In the genomic region with DNA sequence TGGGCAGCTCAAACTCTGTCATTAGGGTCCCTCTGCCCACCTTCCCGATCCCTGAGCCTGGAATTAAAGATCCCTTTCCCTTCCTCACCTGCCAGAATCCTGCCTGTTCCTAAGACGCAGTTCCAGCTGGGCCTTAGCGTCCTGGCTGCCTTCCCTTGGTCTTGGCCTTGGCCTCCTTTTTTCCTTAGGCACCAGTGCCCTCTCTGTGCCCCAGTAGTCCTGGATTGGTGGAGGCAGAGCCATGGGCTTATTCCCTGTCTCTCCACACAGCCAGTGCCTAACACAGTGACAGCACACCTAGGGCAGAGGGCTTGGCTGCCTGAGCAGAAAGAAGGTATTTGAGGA, we compare ENCODE assay signal across 1 cellular context.
TF ChIP-seq lines count a peak whose summit lies in the region.

No MANE protein-coding gene starts in this region.

TF ChIP-seq in GM23338, 12 proteins besides CTCF, POLR2A, EP300 and RAD21 (continued from another document):
- TF ChIP-seq, protein P1, sequence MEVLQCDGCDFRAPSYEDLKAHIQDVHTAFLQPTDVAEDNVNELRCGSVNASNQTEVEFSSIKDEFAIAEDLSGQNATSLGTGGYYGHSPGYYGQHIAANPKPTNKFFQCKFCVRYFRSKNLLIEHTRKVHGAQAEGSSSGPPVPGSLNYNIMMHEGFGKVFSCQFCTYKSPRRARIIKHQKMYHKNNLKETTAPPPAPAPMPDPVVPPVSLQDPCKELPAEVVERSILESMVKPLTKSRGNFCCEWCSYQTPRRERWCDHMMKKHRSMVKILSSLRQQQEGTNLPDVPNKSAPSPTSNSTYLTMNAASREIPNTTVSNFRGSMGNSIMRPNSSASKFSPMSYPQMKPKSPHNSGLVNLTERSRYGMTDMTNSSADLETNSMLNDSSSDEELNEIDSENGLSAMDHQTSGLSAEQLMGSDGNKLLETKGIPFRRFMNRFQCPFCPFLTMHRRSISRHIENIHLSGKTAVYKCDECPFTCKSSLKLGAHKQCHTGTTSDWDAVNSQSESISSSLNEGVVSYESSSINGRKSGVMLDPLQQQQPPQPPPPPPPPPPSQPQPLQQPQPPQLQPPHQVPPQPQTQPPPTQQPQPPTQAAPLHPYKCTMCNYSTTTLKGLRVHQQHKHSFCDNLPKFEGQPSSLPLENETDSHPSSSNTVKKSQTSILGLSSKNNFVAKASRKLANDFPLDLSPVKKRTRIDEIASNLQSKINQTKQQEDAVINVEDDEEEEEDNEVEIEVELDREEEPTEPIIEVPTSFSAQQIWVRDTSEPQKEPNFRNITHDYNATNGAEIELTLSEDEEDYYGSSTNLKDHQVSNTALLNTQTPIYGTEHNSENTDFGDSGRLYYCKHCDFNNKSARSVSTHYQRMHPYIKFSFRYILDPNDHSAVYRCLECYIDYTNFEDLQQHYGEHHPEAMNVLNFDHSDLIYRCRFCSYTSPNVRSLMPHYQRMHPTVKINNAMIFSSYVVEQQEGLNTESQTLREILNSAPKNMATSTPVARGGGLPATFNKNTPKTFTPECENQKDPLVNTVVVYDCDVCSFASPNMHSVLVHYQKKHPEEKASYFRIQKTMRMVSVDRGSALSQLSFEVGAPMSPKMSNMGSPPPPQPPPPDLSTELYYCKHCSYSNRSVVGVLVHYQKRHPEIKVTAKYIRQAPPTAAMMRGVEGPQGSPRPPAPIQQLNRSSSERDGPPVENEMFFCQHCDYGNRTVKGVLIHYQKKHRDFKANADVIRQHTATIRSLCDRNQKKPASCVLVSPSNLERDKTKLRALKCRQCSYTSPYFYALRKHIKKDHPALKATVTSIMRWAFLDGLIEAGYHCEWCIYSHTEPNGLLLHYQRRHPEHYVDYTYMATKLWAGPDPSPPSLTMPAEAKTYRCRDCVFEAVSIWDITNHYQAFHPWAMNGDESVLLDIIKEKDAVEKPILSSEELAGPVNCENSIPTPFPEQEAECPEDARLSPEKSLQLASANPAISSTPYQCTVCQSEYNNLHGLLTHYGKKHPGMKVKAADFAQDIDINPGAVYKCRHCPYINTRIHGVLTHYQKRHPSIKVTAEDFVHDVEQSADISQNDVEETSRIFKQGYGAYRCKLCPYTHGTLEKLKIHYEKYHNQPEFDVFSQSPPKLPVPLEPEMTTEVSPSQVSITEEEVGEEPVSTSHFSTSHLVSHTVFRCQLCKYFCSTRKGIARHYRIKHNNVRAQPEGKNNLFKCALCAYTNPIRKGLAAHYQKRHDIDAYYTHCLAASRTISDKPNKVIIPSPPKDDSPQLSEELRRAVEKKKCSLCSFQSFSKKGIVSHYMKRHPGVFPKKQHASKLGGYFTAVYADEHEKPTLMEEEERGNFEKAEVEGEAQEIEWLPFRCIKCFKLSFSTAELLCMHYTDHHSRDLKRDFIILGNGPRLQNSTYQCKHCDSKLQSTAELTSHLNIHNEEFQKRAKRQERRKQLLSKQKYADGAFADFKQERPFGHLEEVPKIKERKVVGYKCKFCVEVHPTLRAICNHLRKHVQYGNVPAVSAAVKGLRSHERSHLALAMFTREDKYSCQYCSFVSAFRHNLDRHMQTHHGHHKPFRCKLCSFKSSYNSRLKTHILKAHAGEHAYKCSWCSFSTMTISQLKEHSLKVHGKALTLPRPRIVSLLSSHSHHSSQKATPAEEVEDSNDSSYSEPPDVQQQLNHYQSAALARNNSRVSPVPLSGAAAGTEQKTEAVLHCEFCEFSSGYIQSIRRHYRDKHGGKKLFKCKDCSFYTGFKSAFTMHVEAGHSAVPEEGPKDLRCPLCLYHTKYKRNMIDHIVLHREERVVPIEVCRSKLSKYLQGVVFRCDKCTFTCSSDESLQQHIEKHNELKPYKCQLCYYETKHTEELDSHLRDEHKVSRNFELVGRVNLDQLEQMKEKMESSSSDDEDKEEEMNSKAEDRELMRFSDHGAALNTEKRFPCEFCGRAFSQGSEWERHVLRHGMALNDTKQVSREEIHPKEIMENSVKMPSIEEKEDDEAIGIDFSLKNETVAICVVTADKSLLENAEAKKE (CRISPR knock-in tag; IDR thresholded peaks at IDR 0.05): no peak
- TF ChIP-seq, protein P2, sequence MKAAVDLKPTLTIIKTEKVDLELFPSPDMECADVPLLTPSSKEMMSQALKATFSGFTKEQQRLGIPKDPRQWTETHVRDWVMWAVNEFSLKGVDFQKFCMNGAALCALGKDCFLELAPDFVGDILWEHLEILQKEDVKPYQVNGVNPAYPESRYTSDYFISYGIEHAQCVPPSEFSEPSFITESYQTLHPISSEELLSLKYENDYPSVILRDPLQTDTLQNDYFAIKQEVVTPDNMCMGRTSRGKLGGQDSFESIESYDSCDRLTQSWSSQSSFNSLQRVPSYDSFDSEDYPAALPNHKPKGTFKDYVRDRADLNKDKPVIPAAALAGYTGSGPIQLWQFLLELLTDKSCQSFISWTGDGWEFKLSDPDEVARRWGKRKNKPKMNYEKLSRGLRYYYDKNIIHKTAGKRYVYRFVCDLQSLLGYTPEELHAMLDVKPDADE (IDR thresholded peaks at IDR 0.05): no peak
- TF ChIP-seq NANOG (IDR thresholded peaks at IDR 0.05; ENCODE audit: borderline replicate concordance): no peak
